Comparison of ENCODE assay signal across 9 cellular contexts in genomic region chr5:72214168-72214567, GRCh38.
"Had no signal": no experiment of that assay in that cellular context is flagged by ENCODE, and none has a peak within 500 bp of the region (broad histone marks: within the 10 kb centered on the region; RNA-seq: fewer than 3 reads in every experiment).

No MANE protein-coding gene starts in this region.

- ATAC-seq: naive thymus-derived CD8-positive, alpha-beta T cell had no signal

- DNase-seq: cortex of kidney; dorsolateral prefrontal cortex; effector CD8-positive, alpha-beta T cell; islet precursor cell; mammary epithelial cell; naive thymus-derived CD8-positive, alpha-beta T cell; posterior cingulate gyrus; stimulated activated CD4-positive, alpha-beta T cell treated with anti-CD3 and anti-CD28 coated beads, Interleukin-2, amount 100 ng/mL, for 48 hours; stimulated activated naive CD4-positive, alpha-beta T cell treated with Interleukin-2 at 50 U/mL for 16 hours had no signal
